15 cellular contexts compared by ENCODE assay signal in genomic region chr18:2704541-2704940, GRCh38. TPM values are rescaled to one million over a fixed set of nuclear protein-coding genes. Genes with fewer than 3 reads are reported as not detected.
A peak's percentile ranks its signal among the peaks of the same experiment; 100 is the strongest.
DNase-seq lines count a peak whose midpoint lies in the region; ATAC-seq and FAIRE-seq lines count a peak whose summit lies in the region.
"Had no signal": no experiment of that assay in that cellular context is flagged by ENCODE, and none has a peak within 500 bp of the region (broad histone marks: within the 10 kb centered on the region; RNA-seq: fewer than 3 reads in every experiment).

No MANE protein-coding gene starts in this region.

- H3K27ac Mint-ChIP-seq in activated naive CD4-positive, alpha-beta T cell treated with anti-CD3 and anti-CD28 coated beads, Interleukin-2, amount 50 U/mL, for 72 hours, result peak overlapping the region; percentile 3 to 32
- H3K27ac Mint-ChIP-seq in activated naive CD4-positive, alpha-beta T cell treated with anti-CD3 and anti-CD28 coated beads for 36 hours, result no peak overlapping the region
- H3K27ac Mint-ChIP-seq in effector memory CD8-positive, alpha-beta T cell, result peak overlapping the region; percentile 57 to 62

- H3K4me1 Mint-ChIP-seq in activated naive CD4-positive, alpha-beta T cell treated with anti-CD3 and anti-CD28 coated beads for 36 hours (ENCODE audit: low read depth), result peaks cover 29% of the 10 kb centered on the region
- peaks cover 12 to 38% of the 10 kb centered on the region in 2 donors for H3K4me1 Mint-ChIP-seq in effector memory CD8-positive, alpha-beta T cell (ENCODE audit: low read depth in 2 of 2)

- H3K4me3 Mint-ChIP-seq in activated naive CD4-positive, alpha-beta T cell treated with anti-CD3 and anti-CD28 coated beads for 36 hours, result no peak overlapping the region
- no peak overlapping the region for H3K4me3 Mint-ChIP-seq in effector memory CD8-positive, alpha-beta T cell

- H3K36me3 Mint-ChIP-seq in activated naive CD4-positive, alpha-beta T cell treated with anti-CD3 and anti-CD28 coated beads, Interleukin-2, amount 50 U/mL, for 72 hours, result peaks cover 34% of the 10 kb centered on the region in 2 donors
- H3K36me3 Mint-ChIP-seq in activated naive CD4-positive, alpha-beta T cell treated with anti-CD3 and anti-CD28 coated beads for 36 hours (ENCODE audit: low read depth), result peaks cover 42% of the 10 kb centered on the region
- peaks cover 86% of the 10 kb centered on the region for H3K36me3 Mint-ChIP-seq in effector memory CD8-positive, alpha-beta T cell (ENCODE audit: insufficient read depth)

- no peak for ATAC-seq in activated naive CD4-positive, alpha-beta T cell treated with anti-CD3 and anti-CD28 coated beads, Interleukin-2, amount 50 U/mL, for 72 hours
- no peak for ATAC-seq in effector memory CD8-positive, alpha-beta T cell (replicated peaks)

- DNase-seq in activated naive CD4-positive, alpha-beta T cell treated with anti-CD3 and anti-CD28 coated beads, Interleukin-2, amount 50 U/mL, for 72 hours (ENCODE audit: low spot score in 2 of 2), result no peak
- DNase-seq in activated naive CD4-positive, alpha-beta T cell treated with anti-CD3 and anti-CD28 coated beads for 36 hours, result no peak
- DNase-seq in NCI-H69 (lab: John Stamatoyannopoulos, UW) (peak; percentile 84), urothelium cell line (ENCODE audit: low spot score) (no peak), glomerular visceral epithelial cell (ENCODE audit: extremely low spot score) (no peak), NAMALWA (ENCODE audit: low spot score) (no peak)
- DNase-seq in effector memory CD8-positive, alpha-beta T cell, result no peak
- DNase-seq: activated CD8-positive, alpha-beta memory T cell treated with anti-CD3 and anti-CD28 coated beads for 24 hours; amniotic stem cell; DMS53; dorsolateral prefrontal cortex; GF-D8; NCI-H1436; NCI-H524 treated with DMSO at 0.1 percent for 48 hours had no signal

- peak; percentile 86 for FAIRE-seq in urothelium cell line (lab: Jason Lieb, UNC)
- FAIRE-seq: H54 had no signal

- CTCF ChIA-PET in activated naive CD4-positive, alpha-beta T cell treated with anti-CD3 and anti-CD28 coated beads for 36 hours (lab: Charles Lee), result interaction anchor here (0.8 to 1.5 kb wide), 2 partner anchors 15 to 18 kb away, joined by 3 to 6 read pairs; no protein-coding TSS in a partner anchor

- no peaks in the 10 kb centered on the region for H3K9me3 Mint-ChIP-seq in activated naive CD4-positive, alpha-beta T cell treated with anti-CD3 and anti-CD28 coated beads, Interleukin-2, amount 50 U/mL, for 72 hours
- H3K9me3 Mint-ChIP-seq in activated naive CD4-positive, alpha-beta T cell treated with anti-CD3 and anti-CD28 coated beads for 36 hours, result no peaks in the 10 kb centered on the region
- H3K9me3 Mint-ChIP-seq in effector memory CD8-positive, alpha-beta T cell, result no peaks in the 10 kb centered on the region

- intact Hi-C loops in activated naive CD4-positive, alpha-beta T cell treated with anti-CD3 and anti-CD28 coated beads for 36 hours (cut with micrococcal nuclease), result no loop called here

- H3K27me3 Mint-ChIP-seq in activated naive CD4-positive, alpha-beta T cell treated with anti-CD3 and anti-CD28 coated beads for 36 hours (ENCODE audit: low read depth), result no peaks in the 10 kb centered on the region
- no peaks in the 10 kb centered on the region for H3K27me3 Mint-ChIP-seq in effector memory CD8-positive, alpha-beta T cell

RNA-seq across cellular contexts. Expression of gene SMCHD1, which starts 49.0 kb away (rescaled TPM):
- 100 to 1,000 TPM; 112 to 136 TPM for total RNA-seq in activated naive CD4-positive, alpha-beta T cell treated with anti-CD3 and anti-CD28 coated beads, Interleukin-2, amount 50 U/mL, for 72 hours
- 10 to 100 TPM; 91.3 to 91.5 TPM for total RNA-seq in activated naive CD4-positive, alpha-beta T cell treated with anti-CD3 and anti-CD28 coated beads for 36 hours
